ENCODE assay signal across 11 cellular contexts in genomic region chr9:8816361-8816760, GRCh38.
DNase-seq lines count a peak whose midpoint lies in the region; ATAC-seq and TF ChIP-seq lines count a peak whose summit lies in the region.
"Had no signal": no experiment of that assay in that cellular context is flagged by ENCODE, and none has a peak within 500 bp of the region (broad histone marks: within the 10 kb centered on the region; RNA-seq: fewer than 3 reads in every experiment).

No MANE protein-coding gene starts in this region.

- no peaks in the 10 kb centered on the region for H3F3A ChIP-seq in neural cell (ENCODE audit: insufficient read depth, low read length, poor library complexity, severe bottlenecking)

- H4K20me1 ChIP-seq in neural cell (ENCODE audit: insufficient read depth) = no peaks in the 10 kb centered on the region

- H3K36me3 ChIP-seq in H7 (replicated peaks; ENCODE audit: control insufficient read depth, insufficient read depth, low read length) = no peaks in the 10 kb centered on the region
- no peaks in the 10 kb centered on the region for H3K36me3 ChIP-seq in neural cell (ENCODE audit: insufficient read depth, low read length)

- no peak overlapping the region for H2AFZ ChIP-seq in neural cell (ENCODE audit: low read depth, low read length)

- peak; percentile 14 for TF ChIP-seq RAD21 in neural cell (conservative IDR thresholded peaks at IDR 0.05)

- H3K4me3 ChIP-seq in H7 (ENCODE audit: insufficient read depth, low read depth, low read length) = no peak overlapping the region
- H3K4me3 ChIP-seq in neural cell (ENCODE audit: low read length) = peak overlapping the region; percentile 57

- H3K4me2 ChIP-seq in neural cell (ENCODE audit: low read length) = peak overlapping the region; percentile 62

- no peaks in the 10 kb centered on the region for H3K9me2 ChIP-seq in neural cell (ENCODE audit: insufficient read depth, low read length)

- TF ChIP-seq EP300 in neural cell (conservative IDR thresholded peaks at IDR 0.05; ENCODE audit: poor library complexity, severe bottlenecking) = peak; percentile 37

- DNase-seq in H7 (peak; percentile 1), NCI-H1930 (lab: John Stamatoyannopoulos, UW) (peak; percentile 20 to 28), dermis blood vessel endothelial cell (peak; percentile 48)
- DNase-seq: activated naive CD4-positive, alpha-beta T cell treated with anti-CD3 and anti-CD28 coated beads, Interleukin-2, amount 50 U/mL, for 16 hours; CD4-positive, alpha-beta memory T cell; NCI-H446 treated with DMSO at 0.1 percent for 48 hours had no signal

- peak overlapping the region; percentile 63 for H3K9ac ChIP-seq in neural cell (ENCODE audit: low read length)

- no peaks in the 10 kb centered on the region for H3K27me3 ChIP-seq in H7 (ENCODE audit: control insufficient read depth, insufficient read depth, low read length)
- H3K27me3 ChIP-seq in neural cell (ENCODE audit: insufficient read depth, low read depth, low read length) = no peaks in the 10 kb centered on the region

- TF ChIP-seq CTCF in neural cell (IDR thresholded peaks at IDR 0.05; ENCODE audit: poor library complexity, severe bottlenecking) = no peak

- no peak for ATAC-seq in GM21367 (IDR thresholded peaks at IDR 0.05; ENCODE audit: unreplicated experiment)
- no peak for ATAC-seq in HG03135 (IDR thresholded peaks at IDR 0.05; ENCODE audit: unreplicated experiment)
- ATAC-seq in GM19463 (IDR thresholded peaks at IDR 0.05; ENCODE audit: unreplicated experiment) = no peak
- ATAC-seq: Right ventricle myocardium inferior had no signal

- H3K79me2 ChIP-seq in neural cell (replicated peaks; ENCODE audit: insufficient read depth, low read length) = peaks cover 58% of the 10 kb centered on the region

- H3K27ac ChIP-seq in neural cell (ENCODE audit: low read length) = peak overlapping the region; percentile 84

- H3K9me3 ChIP-seq in neural cell (ENCODE audit: low read length) = no peaks in the 10 kb centered on the region

TF ChIP-seq in neural cell, 6 proteins besides CTCF, POLR2A, EP300 and RAD21:
- TF ChIP-seq MXI1 (conservative IDR thresholded peaks at IDR 0.05; ENCODE audit: poor library complexity, severe bottlenecking) = peak; percentile 46
- TF ChIP-seq TAF1 (IDR thresholded peaks at IDR 0.05; ENCODE audit: low read depth) = no peak
- peak; percentile 58 for TF ChIP-seq POLR2AphosphoS5 (IDR thresholded peaks at IDR 0.05)
- TF ChIP-seq REST (IDR thresholded peaks at IDR 0.05; ENCODE audit: borderline replicate concordance) = peak; percentile 81
- TF ChIP-seq EZH2 (IDR thresholded peaks at IDR 0.05; ENCODE audit: borderline replicate concordance, insufficient read depth, low read length, poor library complexity, severe bottlenecking) = no peak
- TF ChIP-seq SMC3 (conservative IDR thresholded peaks at IDR 0.05; ENCODE audit: poor library complexity) = peak; percentile 26
